In genomic region chr14:22303589-22304195, GRCh38 we compare ENCODE assay signal across 8 cellular contexts.
DNase-seq lines count a peak whose midpoint lies in the region; ATAC-seq and TF ChIP-seq lines count a peak whose summit lies in the region.

No MANE protein-coding gene starts in this region.

- H3K9me3 ChIP-seq in AG04450 (ENCODE audit: control insufficient read depth, insufficient read depth, low read length) (no peaks in the 10 kb centered on the region), SU-DHL-6 (ENCODE audit: insufficient read depth, low read length) (no peaks in the 10 kb centered on the region)

- ATAC-seq in foreskin keratinocyte (no peak), GM21423 (IDR thresholded peaks at IDR 0.05; ENCODE audit: unreplicated experiment) (no peak), GM18868 (IDR thresholded peaks at IDR 0.05; ENCODE audit: unreplicated experiment) (no peak)

- no peak overlapping the region for H2AFZ ChIP-seq in SU-DHL-6 (ENCODE audit: low read depth, low read length, severe bottlenecking)

- H3K27me3 ChIP-seq in AG04450 (ENCODE audit: control insufficient read depth, insufficient read depth, low read length) (no peaks in the 10 kb centered on the region), SU-DHL-6 (ENCODE audit: low read length) (no peaks in the 10 kb centered on the region), foreskin keratinocyte (no peaks in the 10 kb centered on the region)

- no peak overlapping the region for H3K9ac ChIP-seq in SU-DHL-6 (ENCODE audit: low read length)

- no peaks in the 10 kb centered on the region for H4K20me1 ChIP-seq in SU-DHL-6 (ENCODE audit: low read depth, low read length)

- no peak overlapping the region for H3K4me2 ChIP-seq in SU-DHL-6 (ENCODE audit: low read depth, low read length, poor library complexity, severe bottlenecking)

- H3K4me1 ChIP-seq in foreskin keratinocyte: no peaks in the 10 kb centered on the region

- H3K4me3 ChIP-seq in AG04450 (ENCODE audit: low read depth, low read length) (no peak overlapping the region), GM12864 (ENCODE audit: low read depth, low read length) (no peak overlapping the region), SU-DHL-6 (ENCODE audit: insufficient read depth, low read length, poor library complexity, severe bottlenecking) (no peak overlapping the region)

- H3K79me2 ChIP-seq in SU-DHL-6 (ENCODE audit: insufficient read depth, low read length): no peaks in the 10 kb centered on the region

- no peaks in the 10 kb centered on the region for H3K36me3 ChIP-seq in SU-DHL-6 (ENCODE audit: low read length)

- CTCF ChIA-PET in AG04450 (lab: Charles Lee): interaction anchor here (0.6 to 3.6 kb wide), 19 partner anchors 9 to 1843 kb away, joined by 3 to 24 read pairs (median 4); partner anchors contain the start of gene PSME2

- POLR2A ChIA-PET in AG04450 (lab: Yijun Ruan, JAX): no interaction called here

- H3K9me2 ChIP-seq in SU-DHL-6 (replicated peaks; ENCODE audit: insufficient read depth, low read length): no peaks in the 10 kb centered on the region

- TF ChIP-seq CTCF in AG04450 (IDR thresholded peaks at IDR 0.05; ENCODE audit: low read depth, low read length) (peak; percentile 59), GM12864 (IDR thresholded peaks at IDR 0.05; ENCODE audit: low read depth, low read length, missing control alignments) (peak; percentile 42), SU-DHL-6 (IDR thresholded peaks at IDR 0.05; ENCODE audit: insufficient read depth, low read length, poor library complexity, severe bottlenecking) (peak; percentile 28), foreskin keratinocyte (conservative IDR thresholded peaks at IDR 0.05) (peak; percentile 65)

- no peaks in the 10 kb centered on the region for H3F3A ChIP-seq in SU-DHL-6 (ENCODE audit: insufficient read depth)

- no peak for DNase-seq in AG04450 (ENCODE audit: low read depth, low spot score)
- no peak for DNase-seq in GM12864 (ENCODE audit: low read depth)
- no peak for DNase-seq in foreskin keratinocyte
- DNase-seq in NCI-H1436 (lab: John Stamatoyannopoulos, UW): no peak
- no peak for DNase-seq in activated CD4-positive, alpha-beta T cell treated with anti-CD3 and anti-CD28 coated beads, Interleukin-2, amount 50 U/mL, for 1 hour

- H3K27ac ChIP-seq in AG04450 (ENCODE audit: low read depth, low read length): no peak overlapping the region
- no peak overlapping the region for H3K27ac ChIP-seq in SU-DHL-6 (ENCODE audit: low read depth, low read length)
- no peak overlapping the region for H3K27ac ChIP-seq in foreskin keratinocyte
